10 cellular contexts compared by ENCODE assay signal in genomic region chr2:30224147-30224546, GRCh38. TPM values are rescaled to one million over a fixed set of nuclear protein-coding genes. Genes with fewer than 3 reads are reported as not detected.
DNase-seq lines count a peak whose midpoint lies in the region; ATAC-seq and TF ChIP-seq lines count a peak whose summit lies in the region.
"Had no signal": no experiment of that assay in that cellular context is flagged by ENCODE, and none has a peak within 500 bp of the region (broad histone marks: within the 10 kb centered on the region; RNA-seq: fewer than 3 reads in every experiment).

No MANE protein-coding gene starts in this region.

- H3K27me3 ChIP-seq in PC-9 (ENCODE audit: insufficient read depth, low read depth) = no peaks in the 10 kb centered on the region

- no peaks in the 10 kb centered on the region for H3K9me3 Mint-ChIP-seq in activated naive CD4-positive, alpha-beta T cell treated with anti-CD3 and anti-CD28 coated beads, Interleukin-2, amount 50 U/mL, for 24 hours
- H3K9me3 Mint-ChIP-seq in activated T-helper 2 cell treated with anti-CD3 and anti-CD28 coated beads, Interferon-gamma antibody, Interleukin-2, Interleukin-4, amounts not matched to agents 10 μg/mL and 5 μg/mL and 100 μg/mL, durations not matched to agents 14 hours and 24 hours and 36 hours = no peaks in the 10 kb centered on the region
- no peaks in the 10 kb centered on the region for H3K9me3 Mint-ChIP-seq in type B pancreatic cell

- H3K9me3 ChIP-seq in PC-9 (ENCODE audit: insufficient read depth, low read depth) = no peaks in the 10 kb centered on the region

- no peaks in the 10 kb centered on the region for H3K36me3 Mint-ChIP-seq in activated naive CD4-positive, alpha-beta T cell treated with anti-CD3 and anti-CD28 coated beads, Interleukin-2, amount 50 U/mL, for 24 hours
- H3K36me3 Mint-ChIP-seq in activated T-helper 2 cell treated with anti-CD3 and anti-CD28 coated beads, Interferon-gamma antibody, Interleukin-2, Interleukin-4, amounts not matched to agents 10 μg/mL and 5 μg/mL and 100 μg/mL, durations not matched to agents 14 hours and 24 hours and 36 hours (ENCODE audit: low read depth) = no peaks in the 10 kb centered on the region
- H3K36me3 Mint-ChIP-seq in type B pancreatic cell = no peaks in the 10 kb centered on the region

- no peak overlapping the region for H3K4me2 ChIP-seq in PC-9

- intact Hi-C loops in activated T-helper 2 cell treated with anti-CD3 and anti-CD28 coated beads, Interferon-gamma antibody, Interleukin-2, Interleukin-4, amounts not matched to agents 10 μg/mL and 5 μg/mL and 100 μg/mL, durations not matched to agents 14 hours and 24 hours and 36 hours (cut with micrococcal nuclease) = no loop called here
- intact Hi-C loops in left colon (cut with DNase I, micrococcal nuclease) (no loop called here), PC-9 (cut with micrococcal nuclease; ENCODE audit: unreplicated experiment) (no loop called here)

- no peak overlapping the region for H3K27ac ChIP-seq in PC-9

- no peaks in the 10 kb centered on the region for H3K9me2 ChIP-seq in PC-9 (ENCODE audit: insufficient read depth)

- no peaks in the 10 kb centered on the region for H3K79me2 ChIP-seq in PC-9 (ENCODE audit: low read depth)

- H2AFZ ChIP-seq in PC-9 = no peak overlapping the region

- no peak for DNase-seq in activated naive CD4-positive, alpha-beta T cell treated with anti-CD3 and anti-CD28 coated beads, Interleukin-2, amount 50 U/mL, for 16 hours
- DNase-seq in activated T-helper 2 cell treated with anti-CD3 and anti-CD28 coated beads, Interferon-gamma antibody, Interleukin-2, Interleukin-4, amounts not matched to agents 10 μg/mL and 5 μg/mL and 100 μg/mL, durations not matched to agents 14 hours and 24 hours and 36 hours (ENCODE audit: low spot score) = no peak
- DNase-seq in left colon (no peak), type B pancreatic cell (ENCODE audit: extremely low spot score, unreplicated experiment) (no peak), PC-9 (no peak)
- DNase-seq: GF-D8, T-helper 9 cell had no signal

- ATAC-seq in left colon = peak; percentile 82
- no peak for ATAC-seq in HG03280 (IDR thresholded peaks at IDR 0.05; ENCODE audit: unreplicated experiment)
- ATAC-seq in HG03571 (IDR thresholded peaks at IDR 0.05; ENCODE audit: unreplicated experiment) = no peak

- peak overlapping the region; percentile 68 for H3K4me3 Mint-ChIP-seq in activated naive CD4-positive, alpha-beta T cell treated with anti-CD3 and anti-CD28 coated beads, Interleukin-2, amount 50 U/mL, for 24 hours
- H3K4me3 Mint-ChIP-seq in activated T-helper 2 cell treated with anti-CD3 and anti-CD28 coated beads, Interferon-gamma antibody, Interleukin-2, Interleukin-4, amounts not matched to agents 10 μg/mL and 5 μg/mL and 100 μg/mL, durations not matched to agents 14 hours and 24 hours and 36 hours (ENCODE audit: low read depth) = no peak overlapping the region
- H3K4me3 Mint-ChIP-seq in type B pancreatic cell = peak overlapping the region; percentile 7

- POLR2A ChIA-PET in PC-9 (lab: Charles Lee; ENCODE audit: unreplicated experiment) = no interaction called here

- peaks cover 16% of the 10 kb centered on the region for H3K4me1 ChIP-seq in PC-9 (replicated peaks; ENCODE audit: insufficient read depth)

- peaks cover 13% of the 10 kb centered on the region for H3F3A ChIP-seq in PC-9 (ENCODE audit: insufficient read depth, low read depth)

- no peaks in the 10 kb centered on the region for H3K36me3 ChIP-seq in PC-9 (ENCODE audit: low read depth)

- no peak overlapping the region for H3K4me3 ChIP-seq in PC-9

- no peaks in the 10 kb centered on the region for H3K27me3 Mint-ChIP-seq in activated naive CD4-positive, alpha-beta T cell treated with anti-CD3 and anti-CD28 coated beads, Interleukin-2, amount 50 U/mL, for 24 hours
- no peaks in the 10 kb centered on the region for H3K27me3 Mint-ChIP-seq in activated T-helper 2 cell treated with anti-CD3 and anti-CD28 coated beads, Interferon-gamma antibody, Interleukin-2, Interleukin-4, amounts not matched to agents 10 μg/mL and 5 μg/mL and 100 μg/mL, durations not matched to agents 14 hours and 24 hours and 36 hours (ENCODE audit: low read depth)
- H3K27me3 Mint-ChIP-seq in type B pancreatic cell = peaks cover 18% of the 10 kb centered on the region

- CTCF ChIA-PET in PC-9 (lab: Charles Lee) = no interaction called here

- BruUV-seq in PC-9 (replicated peaks; lab: Mats Ljungman, UMichigan) = no TSS peak

- H3K4me1 Mint-ChIP-seq in activated naive CD4-positive, alpha-beta T cell treated with anti-CD3 and anti-CD28 coated beads, Interleukin-2, amount 50 U/mL, for 24 hours = peaks cover 68% of the 10 kb centered on the region
- peaks cover 43% of the 10 kb centered on the region for H3K4me1 Mint-ChIP-seq in activated T-helper 2 cell treated with anti-CD3 and anti-CD28 coated beads, Interferon-gamma antibody, Interleukin-2, Interleukin-4, amounts not matched to agents 10 μg/mL and 5 μg/mL and 100 μg/mL, durations not matched to agents 14 hours and 24 hours and 36 hours (ENCODE audit: low read depth)
- H3K4me1 Mint-ChIP-seq in type B pancreatic cell (ENCODE audit: unreplicated experiment) = peaks cover 17% of the 10 kb centered on the region

- no peak for TF ChIP-seq CTCF in type B pancreatic cell (conservative IDR thresholded peaks at IDR 0.05)
- no peak for TF ChIP-seq CTCF in PC-9 (conservative IDR thresholded peaks at IDR 0.05)

- no peaks in the 10 kb centered on the region for H4K20me1 ChIP-seq in PC-9 (ENCODE audit: insufficient read depth)

- peak overlapping the region; percentile 73 for H3K27ac Mint-ChIP-seq in activated naive CD4-positive, alpha-beta T cell treated with anti-CD3 and anti-CD28 coated beads, Interleukin-2, amount 50 U/mL, for 24 hours
- peak overlapping the region; percentile 47 for H3K27ac Mint-ChIP-seq in activated T-helper 2 cell treated with anti-CD3 and anti-CD28 coated beads, Interferon-gamma antibody, Interleukin-2, Interleukin-4, amounts not matched to agents 10 μg/mL and 5 μg/mL and 100 μg/mL, durations not matched to agents 14 hours and 24 hours and 36 hours
- H3K27ac Mint-ChIP-seq in type B pancreatic cell = no peak overlapping the region

RNA-seq across cellular contexts. Expression of gene LBH, which starts 7.2 kb away (rescaled TPM):
- 60.8 and 61.1 TPM in 2 replicates for total RNA-seq in activated T-helper 2 cell treated with anti-CD3 and anti-CD28 coated beads, Interferon-gamma antibody, Interleukin-2, Interleukin-4, amounts not matched to agents 10 μg/mL and 5 μg/mL and 100 μg/mL, durations not matched to agents 14 hours and 24 hours and 36 hours
- total RNA-seq in left colon (10 to 100 TPM in 1 of 2 donors, 1 to 10 TPM in 1; 7.5 to 14.5 TPM), type B pancreatic cell (ENCODE audit: low replicate concordance) (78.5 and 116 TPM in 2 replicates), PC-9 (2021) (30.6 and 34.4 TPM in 2 replicates)
